ENCODE assay signal across 8 cellular contexts in genomic region chr2:73233154-73233931, GRCh38. TPM values are rescaled to one million over a fixed set of nuclear protein-coding genes. Genes with fewer than 3 reads are reported as not detected.
DNase-seq lines count a peak whose midpoint lies in the region; ATAC-seq lines count a peak whose summit lies in the region.

PRADC1 (minus strand) TSS chr2:73233239; CDS start chr2:73233160, 79 bp downstream.

- POLR2A ChIA-PET in CD8-positive, alpha-beta memory T cell (lab: Charles Lee), result interaction anchor here (0.7 to 3.2 kb wide), 12 partner anchors 9 to 163 kb away, joined by 3 to 25 read pairs (median 6); partner anchors contain the start of genes ALMS1, EGR4, FBXO41 and SFXN5
- POLR2A ChIA-PET in activated CD8-positive, alpha-beta memory T cell treated with anti-CD3 and anti-CD28 coated beads for 36 hours (lab: Charles Lee), result interaction anchor here (0.5 to 2.9 kb wide), 12 partner anchors 8 to 946 kb away, joined by 3 to 17 read pairs (median 6); partner anchors contain the start of genes ALMS1, EGR4, FBXO41 and SFXN5

- peak; percentile 90 to 97 (median 93) for DNase-seq in CD8-positive, alpha-beta memory T cell
- DNase-seq in HS-5 (ENCODE audit: low read depth) (peak; percentile 98), lung microvascular endothelial cell (ENCODE audit: low read depth in 2 of 2) (peak; percentile 100)
- DNase-seq in NK-92 treated with Interleukin-12 subunit alpha and Interleukin-12 subunit beta, amount 100 ng/mL, for 24 hours (lab: John Stamatoyannopoulos, UW), result peak; percentile 98
- DNase-seq in effector memory CD4-positive, alpha-beta T cell, result peak; percentile 91 to 96 (median 95)
- peak; percentile 87 to 92 (median 90) for DNase-seq in stimulated activated CD4-positive, alpha-beta T cell treated with anti-CD3 and anti-CD28 coated beads, TNF-alpha, amount 100 ng/mL, for 48 hours (ENCODE audit: low read depth in 3 of 3)

- peak; percentile 95 for ATAC-seq in GM19468 (IDR thresholded peaks at IDR 0.05; ENCODE audit: extremely low read depth, unreplicated experiment)

- peak within 1 kb of the TSS; percentile 95 to 99 (median 98) for H3K4me3 Mint-ChIP-seq in CD8-positive, alpha-beta memory T cell

- H3K36me3 Mint-ChIP-seq in CD8-positive, alpha-beta memory T cell, result peaks cover 0 to 39% (median 0%) of the 10 kb centered on the region in 3 donors

- H3K4me1 ChIP-seq in CD8-positive, alpha-beta memory T cell (ENCODE audit: insufficient read depth, low read length), result peaks cover 26% of the 10 kb centered on the region
- peaks cover 6% of the 10 kb centered on the region for H3K4me1 ChIP-seq in effector memory CD4-positive, alpha-beta T cell (ENCODE audit: control insufficient read depth, insufficient read depth, low read length, poor library complexity, severe bottlenecking)

- no peaks in the 10 kb centered on the region for H3K27me3 ChIP-seq in CD8-positive, alpha-beta memory T cell (ENCODE audit: insufficient read depth, low read length, poor library complexity, severe bottlenecking)
- H3K27me3 ChIP-seq in effector memory CD4-positive, alpha-beta T cell (replicated peaks; ENCODE audit: control insufficient read depth, insufficient read depth, low read length, poor library complexity, severe bottlenecking), result no peaks in the 10 kb centered on the region

- H3K9me3 Mint-ChIP-seq in CD8-positive, alpha-beta memory T cell, result no peaks in the 10 kb centered on the region

- no peaks in the 10 kb centered on the region for H3K27me3 Mint-ChIP-seq in CD8-positive, alpha-beta memory T cell

- CTCF ChIA-PET in CD8-positive, alpha-beta memory T cell (lab: Charles Lee), result interaction anchor here (1.0 to 8.1 kb wide), 7 partner anchors 9 to 945 kb away, joined by 3 to 54 read pairs (median 5); partner anchors contain the start of genes EGR4 and MOB1A
- CTCF ChIA-PET in activated CD8-positive, alpha-beta memory T cell treated with anti-CD3 and anti-CD28 coated beads for 36 hours (lab: Charles Lee), result interaction anchor here (0.6 to 5.1 kb wide), 8 partner anchors 9 to 619 kb away, joined by 3 to 27 read pairs (median 5); no protein-coding TSS in a partner anchor

- peak within 1 kb of the TSS; percentile 88 for H3K4me3 ChIP-seq in CD8-positive, alpha-beta memory T cell (ENCODE audit: low read length)
- peak within 1 kb of the TSS; percentile 69 for H3K4me3 ChIP-seq in effector memory CD4-positive, alpha-beta T cell (ENCODE audit: insufficient read depth, low read depth, low read length, poor library complexity, severe bottlenecking)

- no peaks in the 10 kb centered on the region for H3K9me3 ChIP-seq in CD8-positive, alpha-beta memory T cell (ENCODE audit: low read length)
- no peaks in the 10 kb centered on the region for H3K9me3 ChIP-seq in effector memory CD4-positive, alpha-beta T cell (ENCODE audit: control insufficient read depth, low read length)

- H3K27ac ChIP-seq in CD8-positive, alpha-beta memory T cell (ENCODE audit: low read depth, low read length), result peak within 1 kb of the TSS; percentile 93
- peak within 1 kb of the TSS; percentile 92 for H3K27ac ChIP-seq in effector memory CD4-positive, alpha-beta T cell (ENCODE audit: insufficient read depth, low read length, poor library complexity, severe bottlenecking)

- peaks cover 33 to 42% (median 41%) of the 10 kb centered on the region in 3 donors for H3K4me1 Mint-ChIP-seq in CD8-positive, alpha-beta memory T cell

- peak within 1 kb of the TSS; percentile 81 to 98 (median 94) for H3K27ac Mint-ChIP-seq in CD8-positive, alpha-beta memory T cell

- no peaks in the 10 kb centered on the region for H3K36me3 ChIP-seq in CD8-positive, alpha-beta memory T cell (ENCODE audit: insufficient read depth, low read length)
- peaks cover 3% of the 10 kb centered on the region for H3K36me3 ChIP-seq in effector memory CD4-positive, alpha-beta T cell (ENCODE audit: control insufficient read depth, insufficient read depth, low read length)

RNA-seq across cellular contexts. Expression of gene PRADC1, which starts in this region (rescaled TPM):
- total RNA-seq in CD8-positive, alpha-beta memory T cell, result 10 to 100 TPM; 21.1 to 24.9 TPM
- 27.2 TPM for polyA plus RNA-seq in CD8-positive, alpha-beta memory T cell
- 10 to 100 TPM; 21.9 to 23.4 TPM for total RNA-seq in activated CD8-positive, alpha-beta memory T cell treated with anti-CD3 and anti-CD28 coated beads for 36 hours
- 19.2 and 24.4 TPM in 2 replicates for total RNA-seq in lung microvascular endothelial cell

Comparison
In these comparisons a context has a peak if more than half of its experiments do, and no peak if none do; other contexts are left out.
1. Peak in every context shown above with its lines: DNase-seq, ATAC-seq, H3K4me3 ChIP-seq and H3K27ac ChIP-seq.